In genomic region chr11:87039371-87039770, GRCh38 we compare ENCODE assay signal across 10 cellular contexts. TPM values are rescaled to one million over a fixed set of nuclear protein-coding genes. Genes with fewer than 3 reads are reported as not detected.
A peak's percentile ranks its signal among the peaks of the same experiment; 100 is the strongest.
DNase-seq lines count a peak whose midpoint lies in the region; FAIRE-seq and TF ChIP-seq lines count a peak whose summit lies in the region.
"Had no signal": no experiment of that assay in that cellular context is flagged by ENCODE, and none has a peak within 500 bp of the region (broad histone marks: within the 10 kb centered on the region; RNA-seq: fewer than 3 reads in every experiment).

No MANE protein-coding gene starts in this region.

- TF ChIP-seq CTCF in brain microvascular endothelial cell (IDR thresholded peaks at IDR 0.05; ENCODE audit: low read depth, low read length, missing control alignments), result no peak
- TF ChIP-seq CTCF in sigmoid colon (IDR thresholded peaks at IDR 0.05), result no peak

- in situ Hi-C loops in brain microvascular endothelial cell (cut with HindIII; ENCODE audit: low pct_ligation_motif_present, low sequenced_read_pairs), result no loop called here

- H3K27ac ChIP-seq in ACC112 (ENCODE audit: low read depth, low read length) (no peak overlapping the region), HUES48 (ENCODE audit: low read depth, low read length) (no peak overlapping the region), brain microvascular endothelial cell (no peak overlapping the region), muscle layer of duodenum (ENCODE audit: low read length) (no peak overlapping the region), sigmoid colon (no peak overlapping the region)

- H3K27me3 ChIP-seq in ACC112 (ENCODE audit: insufficient read depth, low read length) (no peaks in the 10 kb centered on the region), HUES48 (ENCODE audit: control insufficient read depth, insufficient read depth, low read length) (no peaks in the 10 kb centered on the region), brain microvascular endothelial cell (replicated peaks) (no peaks in the 10 kb centered on the region), muscle layer of duodenum (ENCODE audit: low read depth, low read length) (no peaks in the 10 kb centered on the region), sigmoid colon (no peaks in the 10 kb centered on the region)

- H3K9me3 ChIP-seq in HUES48 (ENCODE audit: control insufficient read depth, insufficient read depth, low read length) (no peaks in the 10 kb centered on the region), muscle layer of duodenum (ENCODE audit: control insufficient read depth in 1 of 2, low read length in 2 of 2) (no peaks in the 10 kb centered on the region), sigmoid colon (no peaks in the 10 kb centered on the region)

- H3K4me1 ChIP-seq in ACC112 (ENCODE audit: control insufficient read depth, insufficient read depth, low read length, unreplicated experiment) (peaks cover 24% of the 10 kb centered on the region), HUES48 (ENCODE audit: control insufficient read depth, insufficient read depth, low read length) (peaks cover 33% of the 10 kb centered on the region), muscle layer of duodenum (ENCODE audit: control insufficient read depth in 1 of 2, insufficient read depth in 2 of 2, low read length in 2 of 2) (peaks cover 0 to 24% of the 10 kb centered on the region in 2 donors), sigmoid colon (peaks cover 0 to 35% (median 13%) of the 10 kb centered on the region in 4 donors)

- no peak for TF ChIP-seq EP300 in sigmoid colon (IDR thresholded peaks at IDR 0.05)

- 55 to 62% methylated on average over 3 of the region's 3 CpGs for WGBS in sigmoid colon, 2 donors

- TF ChIP-seq POLR2A in H54 (IDR thresholded peaks at IDR 0.05; ENCODE audit: low read depth, low read length), result no peak
- TF ChIP-seq POLR2A in sigmoid colon (IDR thresholded peaks at IDR 0.05), result no peak

- FAIRE-seq in H54 (lab: Jason Lieb, UNC), result no peak

- H3K4me3 ChIP-seq in ACC112 (ENCODE audit: low read depth, low read length) (peak overlapping the region; percentile 91), HUES48 (ENCODE audit: low read depth, low read length) (peak overlapping the region; percentile 88), brain microvascular endothelial cell (ENCODE audit: low read depth, low read length) (peak overlapping the region; percentile 92), muscle layer of duodenum (ENCODE audit: low read depth in 1 of 2, low read length in 2 of 2) (peak overlapping the region; percentile 89 to 91), sigmoid colon (peak overlapping the region in 1 of 4 donors; percentile 85)

- H2AFZ ChIP-seq in ACC112 (ENCODE audit: low read length, unreplicated experiment), result no peak overlapping the region

- no peak overlapping the region for H3K9ac ChIP-seq in HUES48 (ENCODE audit: low read depth, low read length)

- DNase-seq in brain microvascular endothelial cell (no peak), hypothalamus (lab: John Stamatoyannopoulos, UW) (no peak), H54 (ENCODE audit: insufficient read length, low spot score) (no peak), sigmoid colon (no peak)
- no peak for DNase-seq in central memory CD4-positive, alpha-beta T cell
- DNase-seq: activated gamma-delta T cell treated with Interleukin-2 at 50 U/mL for 16 hours; stimulated activated CD4-positive, alpha-beta T cell treated with anti-CD3 and anti-CD28 coated beads, Interleukin-4, amount 100 ng/mL, for 1 hour had no signal

- peaks cover 7% of the 10 kb centered on the region; the same call in 1 of the 2 replicates for H3K36me3 ChIP-seq in ACC112 (ENCODE audit: insufficient read depth, low read length)
- H3K36me3 ChIP-seq in HUES48 (ENCODE audit: control insufficient read depth, insufficient read depth, low read length), result no peaks in the 10 kb centered on the region; the same call in 1 of the 2 replicates
- peaks cover 4% of the 10 kb centered on the region for H3K36me3 ChIP-seq in brain microvascular endothelial cell (replicated peaks)
- no peaks in the 10 kb centered on the region for H3K36me3 ChIP-seq in muscle layer of duodenum (ENCODE audit: control insufficient read depth in 1 of 2, insufficient read depth in 2 of 2, low read length in 2 of 2)
- peaks cover 0 to 10% (median 0%) of the 10 kb centered on the region in 4 donors for H3K36me3 ChIP-seq in sigmoid colon

- intact Hi-C loops in sigmoid colon (cut with DNase I), result loop anchor here (5.0 kb wide), 3 partner anchors 42 to 243 kb away; no protein-coding TSS in a partner anchor

- H3K79me2 ChIP-seq in ACC112 (ENCODE audit: control insufficient read depth, insufficient read depth, low read length, unreplicated experiment), result peaks cover 33% of the 10 kb centered on the region

RNA-seq across cellular contexts. Expression of gene TMEM135, which starts 1.6 kb away (rescaled TPM):
- total RNA-seq in sigmoid colon, result 10 to 100 TPM; 20.0 to 36.2 (median 28.7) TPM
- polyA plus RNA-seq in sigmoid colon, result 10 to 100 TPM in 2 of 3 donors, 1 to 10 TPM in 1; 4.8 to 11.3 (median 11.0) TPM
